8 cellular contexts compared by ENCODE assay signal in the genomic region with DNA sequence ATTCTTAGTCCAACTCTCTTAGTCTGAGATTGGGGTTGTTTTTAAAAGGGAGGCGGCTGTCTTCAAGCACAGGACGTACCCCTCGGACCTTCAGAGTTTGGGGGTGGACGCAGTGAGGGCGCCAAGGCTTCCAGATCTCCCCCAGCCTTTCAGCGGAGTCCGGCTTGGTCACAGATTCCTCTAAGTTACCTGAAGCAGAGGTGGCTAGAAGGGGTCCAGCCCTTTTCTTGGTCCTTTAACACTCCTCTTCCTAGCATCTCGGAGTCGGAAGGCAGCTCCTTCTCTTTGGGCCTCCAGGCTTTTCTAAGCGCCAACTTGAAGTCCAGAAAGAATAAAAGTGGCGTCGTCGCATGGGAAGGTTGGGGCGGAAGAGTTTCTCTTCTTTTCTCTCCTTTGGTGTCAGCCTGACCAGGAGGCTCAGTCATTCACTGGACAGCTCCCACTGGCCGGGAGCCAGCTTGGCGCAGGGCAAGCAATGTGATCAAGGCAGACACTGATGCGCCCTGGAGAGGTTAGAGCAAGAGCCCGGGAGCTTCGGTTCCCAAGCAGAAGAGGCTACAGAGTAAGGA. TPM values are rescaled to one million over a fixed set of nuclear protein-coding genes. Genes with fewer than 3 reads are reported as not detected.
DNase-seq lines count a peak whose midpoint lies in the region; ATAC-seq and TF ChIP-seq lines count a peak whose summit lies in the region.

No MANE protein-coding gene starts in this region.

- WGBS in testis, 2 donors, result 4 to 6% methylated on average over 18 to 19 of the region's 19 CpGs

- H3K4me3 ChIP-seq in lower lobe of right lung (peak overlapping the region; percentile 40), testis (peak overlapping the region; percentile 20 to 39)

- H3K27ac ChIP-seq in lower lobe of right lung (no peak overlapping the region), testis (peak overlapping the region in 1 of 2 donors; percentile 9)

- H3K27me3 ChIP-seq in lower lobe of right lung (ENCODE audit: low read depth) (peaks cover 49% of the 10 kb centered on the region), testis (no peaks in the 10 kb centered on the region)

- ATAC-seq in lower lobe of right lung (peak; percentile 72 to 80), GM21367 (IDR thresholded peaks at IDR 0.05; ENCODE audit: unreplicated experiment) (no peak), HG02973 (IDR thresholded peaks at IDR 0.05; ENCODE audit: unreplicated experiment) (no peak)

- peaks cover 26% of the 10 kb centered on the region for H3K4me1 ChIP-seq in lower lobe of right lung
- H3K4me1 ChIP-seq in testis, result peaks cover 18% of the 10 kb centered on the region

- no peak for TF ChIP-seq POLR2A in testis (IDR thresholded peaks at IDR 0.05)

- peak; percentile 67 for DNase-seq in activated CD8-positive, alpha-beta memory T cell treated with anti-CD3 and anti-CD28 coated beads for 24 hours
- no peak for DNase-seq in activated CD8-positive, alpha-beta memory T cell treated with anti-CD3 and anti-CD28 coated beads, Interleukin-2, amount 50 U/mL, for 4 hours
- peak; percentile 88 for DNase-seq in RKO (ENCODE audit: low spot score)
- peak; percentile 58 for DNase-seq in dermis blood vessel endothelial cell
- DNase-seq in lower lobe of right lung, result peak; percentile 64
- DNase-seq in testis, result peak; percentile 91

- intact Hi-C loops in lower lobe of right lung (cut with DNase I), result no loop called here
- intact Hi-C loops in testis (cut with DNase I; ENCODE audit: low total_unique reads), result no loop called here

- TF ChIP-seq CTCF in lower lobe of right lung (IDR thresholded peaks at IDR 0.05), result no peak
- TF ChIP-seq CTCF in testis (IDR thresholded peaks at IDR 0.05), result no peak

- H3K36me3 ChIP-seq in lower lobe of right lung (no peaks in the 10 kb centered on the region), testis (ENCODE audit: low read depth, missing control alignments) (no peaks in the 10 kb centered on the region)

- H3K9me3 ChIP-seq in lower lobe of right lung (no peaks in the 10 kb centered on the region), testis (no peaks in the 10 kb centered on the region)

RNA-seq across cellular contexts. Expression of a gene that starts 9.6 kb away (rescaled TPM):
- total RNA-seq in dermis blood vessel endothelial cell (not detected in 2 replicates), lower lobe of right lung (not detected), testis (under 1 TPM in 1 of 2 donors, not detected in 1; 0.68 TPM)
- polyA plus RNA-seq in testis (ENCODE audit: insufficient read depth, low read depth, low replicate concordance), result not detected

RNA-seq across cellular contexts. Expression of a gene that starts 40.7 kb away (rescaled TPM):
- total RNA-seq in dermis blood vessel endothelial cell, result not detected in 2 replicates
- total RNA-seq in lower lobe of right lung, result not detected
- not detected for total RNA-seq in testis
- polyA plus RNA-seq in testis (ENCODE audit: insufficient read depth, low read depth, low replicate concordance), result 1.3 TPM

RNA-seq across cellular contexts. Expression of a gene that starts 44.1 kb away (rescaled TPM):
- total RNA-seq in dermis blood vessel endothelial cell (not detected in 2 replicates), lower lobe of right lung (not detected), testis (10 to 100 TPM; 31.7 to 52.0 TPM)
- 81.0 TPM for polyA plus RNA-seq in testis (ENCODE audit: insufficient read depth, low read depth, low replicate concordance)

RNA-seq across cellular contexts. Expression of a gene that starts 52.5 kb away (rescaled TPM):
- total RNA-seq in dermis blood vessel endothelial cell, result 11.4 and 25.7 TPM in 2 replicates
- total RNA-seq in lower lobe of right lung, result 41.0 TPM
- 10 to 100 TPM; 27.6 to 53.4 TPM for total RNA-seq in testis
- 27.7 TPM for polyA plus RNA-seq in testis (ENCODE audit: insufficient read depth, low read depth, low replicate concordance)

RNA-seq across cellular contexts. Expression of a gene that starts 56.7 kb away (rescaled TPM):
- total RNA-seq in dermis blood vessel endothelial cell, result 6.3 and 6.4 TPM in 2 replicates
- 29.3 TPM for total RNA-seq in lower lobe of right lung
- total RNA-seq in testis, result 10 to 100 TPM; 28.9 to 42.7 TPM
- polyA plus RNA-seq in testis (ENCODE audit: insufficient read depth, low read depth, low replicate concordance), result 27.7 TPM

Comparison
In these comparisons a context has a peak if more than half of its experiments do, and no peak if none do; other contexts are left out.
1. ATAC-seq: peak in lower lobe of right lung (2 of 2); none in GM21367 (single experiment) and HG02973 (single experiment).
2. RNA of a gene that starts 44.1 kb away (total RNA-seq): 31.7 to 52.0 TPM in testis; not detected in dermis blood vessel endothelial cell and not detected in lower lobe of right lung (single experiment); every median in the first group is over 10 times any median in the second.